ENCODE assay signal across 1 cellular context in genomic region chr2:5923957-5924945, GRCh38.
TF ChIP-seq lines count a peak whose summit lies in the region.

No MANE protein-coding gene starts in this region.

TF ChIP-seq in H1, 55 proteins besides CTCF, POLR2A, EP300 and RAD21 (continued from another document):
- TF ChIP-seq SAP30 (IDR thresholded peaks at IDR 0.05; ENCODE audit: insufficient read depth, insufficient replicate concordance, low read length) = no peak
TF ChIP-seq in H1: peak in this region for 0.
